ENCODE assay signal across 1 cellular context in the genomic region with DNA sequence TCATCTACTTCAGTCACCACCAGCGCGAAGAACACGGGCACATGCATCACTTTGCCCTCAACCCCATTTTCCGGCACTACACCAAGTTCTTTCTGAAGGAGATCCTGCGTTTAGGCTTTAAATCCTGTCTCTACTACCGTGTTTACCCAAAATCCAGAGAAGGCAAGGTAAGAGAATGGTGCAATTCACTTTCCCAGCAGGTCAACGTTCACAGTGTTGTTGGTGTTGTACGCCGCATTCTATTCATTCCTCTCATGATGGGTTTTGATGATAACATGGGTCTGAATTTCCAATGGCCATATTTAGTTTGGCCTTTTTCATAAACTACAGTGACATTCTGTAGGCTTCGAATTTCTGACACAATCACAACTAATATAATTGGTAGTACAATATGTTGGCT.
TF ChIP-seq lines count a peak whose summit lies in the region.

No MANE protein-coding gene starts in this region.

TF ChIP-seq in HepG2, 621 proteins besides CTCF, POLR2A, EP300 and RAD21 (continued from another document):
- TF ChIP-seq, protein P1, sequence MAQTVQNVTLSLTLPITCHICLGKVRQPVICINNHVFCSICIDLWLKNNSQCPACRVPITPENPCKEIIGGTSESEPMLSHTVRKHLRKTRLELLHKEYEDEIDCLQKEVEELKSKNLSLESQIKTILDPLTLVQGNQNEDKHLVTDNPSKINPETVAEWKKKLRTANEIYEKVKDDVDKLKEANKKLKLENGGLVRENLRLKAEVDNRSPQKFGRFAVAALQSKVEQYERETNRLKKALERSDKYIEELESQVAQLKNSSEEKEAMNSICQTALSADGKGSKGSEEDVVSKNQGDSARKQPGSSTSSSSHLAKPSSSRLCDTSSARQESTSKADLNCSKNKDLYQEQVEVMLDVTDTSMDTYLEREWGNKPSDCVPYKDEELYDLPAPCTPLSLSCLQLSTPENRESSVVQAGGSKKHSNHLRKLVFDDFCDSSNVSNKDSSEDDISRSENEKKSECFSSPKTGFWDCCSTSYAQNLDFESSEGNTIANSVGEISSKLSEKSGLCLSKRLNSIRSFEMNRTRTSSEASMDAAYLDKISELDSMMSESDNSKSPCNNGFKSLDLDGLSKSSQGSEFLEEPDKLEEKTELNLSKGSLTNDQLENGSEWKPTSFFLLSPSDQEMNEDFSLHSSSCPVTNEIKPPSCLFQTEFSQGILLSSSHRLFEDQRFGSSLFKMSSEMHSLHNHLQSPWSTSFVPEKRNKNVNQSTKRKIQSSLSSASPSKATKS (CRISPR knock-in tag; IDR thresholded peaks at IDR 0.05): no peak
- no peak for TF ChIP-seq ZNF720 (CRISPR knock-in tag; IDR thresholded peaks at IDR 0.05)
- no peak for TF ChIP-seq ZNF674 (CRISPR knock-in tag; IDR thresholded peaks at IDR 0.05; ENCODE audit: low read depth)
- TF ChIP-seq ZNF660 (CRISPR knock-in tag; IDR thresholded peaks at IDR 0.05; ENCODE audit: borderline replicate concordance, low read depth): no peak
- TF ChIP-seq, protein P2, sequence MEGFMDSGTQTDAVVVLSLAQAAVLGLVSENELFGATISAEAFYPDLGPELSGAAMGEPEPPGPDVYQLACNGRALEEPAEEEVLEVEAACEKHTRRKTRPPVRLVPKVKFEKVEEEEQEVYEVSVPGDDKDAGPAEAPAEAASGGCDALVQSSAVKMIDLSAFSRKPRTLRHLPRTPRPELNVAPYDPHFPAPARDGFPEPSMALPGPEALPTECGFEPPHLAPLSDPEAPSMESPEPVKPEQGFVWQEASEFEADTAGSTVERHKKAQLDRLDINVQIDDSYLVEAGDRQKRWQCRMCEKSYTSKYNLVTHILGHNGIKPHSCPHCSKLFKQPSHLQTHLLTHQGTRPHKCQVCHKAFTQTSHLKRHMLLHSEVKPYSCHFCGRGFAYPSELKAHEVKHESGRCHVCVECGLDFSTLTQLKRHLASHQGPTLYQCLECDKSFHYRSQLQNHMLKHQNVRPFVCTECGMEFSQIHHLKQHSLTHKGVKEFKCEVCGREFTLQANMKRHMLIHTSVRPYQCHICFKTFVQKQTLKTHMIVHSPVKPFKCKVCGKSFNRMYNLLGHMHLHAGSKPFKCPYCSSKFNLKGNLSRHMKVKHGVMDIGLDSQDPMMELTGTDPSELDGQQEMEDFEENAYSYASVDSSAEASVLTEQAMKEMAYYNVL (CRISPR knock-in tag; IDR thresholded peaks at IDR 0.05; ENCODE audit: borderline replicate concordance): 0 out of 2 replicates have a peak, but pooled peaks have one; percentile 57
- no peak for TF ChIP-seq NFE2L2 (IDR thresholded peaks at IDR 0.05; ENCODE audit: low read length)
- TF ChIP-seq ZNF839 (CRISPR knock-in tag; IDR thresholded peaks at IDR 0.05; ENCODE audit: borderline replicate concordance): no peak
- TF ChIP-seq SATB2 (CRISPR knock-in tag; IDR thresholded peaks at IDR 0.05): no peak
- no peak for TF ChIP-seq SPEN (CRISPR knock-in tag; IDR thresholded peaks at IDR 0.05; ENCODE audit: low read depth)
- no peak for TF ChIP-seq YEATS4 (CRISPR knock-in tag; IDR thresholded peaks at IDR 0.05; ENCODE audit: borderline replicate concordance)
- TF ChIP-seq ZNF883 (CRISPR knock-in tag; IDR thresholded peaks at IDR 0.05; ENCODE audit: not compliant biosample characterization): no peak
- TF ChIP-seq, protein P3, sequence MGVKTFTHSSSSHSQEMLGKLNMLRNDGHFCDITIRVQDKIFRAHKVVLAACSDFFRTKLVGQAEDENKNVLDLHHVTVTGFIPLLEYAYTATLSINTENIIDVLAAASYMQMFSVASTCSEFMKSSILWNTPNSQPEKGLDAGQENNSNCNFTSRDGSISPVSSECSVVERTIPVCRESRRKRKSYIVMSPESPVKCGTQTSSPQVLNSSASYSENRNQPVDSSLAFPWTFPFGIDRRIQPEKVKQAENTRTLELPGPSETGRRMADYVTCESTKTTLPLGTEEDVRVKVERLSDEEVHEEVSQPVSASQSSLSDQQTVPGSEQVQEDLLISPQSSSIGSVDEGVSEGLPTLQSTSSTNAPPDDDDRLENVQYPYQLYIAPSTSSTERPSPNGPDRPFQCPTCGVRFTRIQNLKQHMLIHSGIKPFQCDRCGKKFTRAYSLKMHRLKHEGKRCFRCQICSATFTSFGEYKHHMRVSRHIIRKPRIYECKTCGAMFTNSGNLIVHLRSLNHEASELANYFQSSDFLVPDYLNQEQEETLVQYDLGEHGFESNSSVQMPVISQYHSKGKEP (CRISPR knock-in tag; IDR thresholded peaks at IDR 0.05): no peak
- TF ChIP-seq SOX5 (CRISPR knock-in tag; IDR thresholded peaks at IDR 0.05; ENCODE audit: borderline replicate concordance): peak; percentile 78; the same call in 1 of the 2 replicates
- peak; percentile 100 for TF ChIP-seq TEAD3 (CRISPR knock-in tag; optimal IDR thresholded peaks at IDR 0.05; ENCODE audit: borderline replicate concordance)
- no peak for TF ChIP-seq ZNF766 (CRISPR knock-in tag; IDR thresholded peaks at IDR 0.05; ENCODE audit: borderline replicate concordance)
